8 cellular contexts compared by ENCODE assay signal in the genomic region with DNA sequence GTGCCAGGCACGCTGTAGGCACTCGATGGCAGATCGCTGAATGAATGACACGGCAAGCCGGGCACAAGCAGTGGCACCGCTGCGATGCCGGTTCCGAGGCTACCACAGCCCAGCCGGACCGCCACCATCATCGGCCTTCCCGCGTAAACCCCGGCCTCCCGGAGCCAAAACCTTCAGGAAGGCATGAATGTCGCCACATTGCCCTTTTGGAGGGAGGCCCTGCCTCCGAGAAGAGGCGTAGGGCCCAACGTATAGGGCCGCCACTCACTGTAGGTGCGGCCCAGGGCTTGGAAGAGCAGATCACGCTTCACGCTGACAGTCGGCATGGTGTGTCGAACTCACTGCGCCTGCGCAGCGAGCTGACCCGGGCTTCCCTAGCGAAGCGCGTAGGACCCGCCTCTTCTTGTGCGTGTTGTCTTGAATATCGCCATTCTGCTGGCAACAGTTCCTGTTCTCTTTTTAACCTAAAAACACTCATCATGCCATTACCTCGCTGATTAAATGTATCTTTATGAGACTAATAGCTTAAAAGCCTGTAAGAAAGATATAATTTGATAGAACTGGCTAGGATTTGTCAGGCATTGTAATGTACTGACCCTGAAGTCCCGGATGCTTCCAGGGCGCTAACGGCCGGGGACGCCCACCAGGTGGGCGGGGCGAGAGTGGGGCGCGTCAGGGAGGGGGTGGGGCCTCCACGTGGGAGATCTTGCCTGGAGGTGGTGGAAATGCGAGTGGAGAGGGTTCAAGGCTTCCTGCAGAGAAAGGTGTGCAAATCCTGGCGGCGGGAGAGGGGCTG. TPM values are rescaled to one million over a fixed set of nuclear protein-coding genes. Genes with fewer than 3 reads are reported as not detected.
A peak's percentile ranks its signal among the peaks of the same experiment; 100 is the strongest.
DNase-seq lines count a peak whose midpoint lies in the region; ATAC-seq and TF ChIP-seq lines count a peak whose summit lies in the region.

FARSB (minus strand) TSS at position 345 of the 796 bp plus-strand sequence; CDS start at position 326, 19 bp downstream.

- peak within 1 kb of the TSS; percentile 97 to 98 for H3K4me3 Mint-ChIP-seq in CD14-positive monocyte

- no peaks in the 10 kb centered on the region for H3K27me3 ChIP-seq in right lobe of liver

- H3K27me3 Mint-ChIP-seq in CD14-positive monocyte (ENCODE audit: low read depth in 3 of 3), result peaks cover 0 to 3% (median 0%) of the 10 kb centered on the region in 3 donors

- H3K4me1 Mint-ChIP-seq in CD14-positive monocyte, result peaks cover 39% of the 10 kb centered on the region

- DNase-seq in CD14-positive monocyte (ENCODE audit: low spot score) (peak; percentile 95), NCI-H82 (lab: John Stamatoyannopoulos, UW) (peak; percentile 98), dermis microvascular lymphatic vessel endothelial cell (ENCODE audit: low read depth in 2 of 2) (peak; percentile 95 to 96), right lobe of liver (peak; percentile 96 to 97 (median 96))
- DNase-seq in activated CD4-positive, alpha-beta T cell treated with anti-CD3 and anti-CD28 coated beads, Interleukin-2, amount 50 U/mL, for 48 hours, result peak; percentile 89 to 91
- peak; percentile 91 to 93 for DNase-seq in stimulated activated CD4-positive, alpha-beta T cell treated with anti-CD3 and anti-CD28 coated beads, Interleukin-4, amount 100 ng/mL, for 4 hours

- under 1% methylated on average over 20 of the region's 50 CpGs for WGBS in right lobe of liver (ENCODE audit: insufficient coverage, low coverage, low lambda C conversion rate, missing lambda C conversion rate)

- peak within 1 kb of the TSS; percentile 97 to 99 (median 98) for H3K27ac Mint-ChIP-seq in CD14-positive monocyte

- peaks cover 0 to 19% (median 6%) of the 10 kb centered on the region in 4 donors for H3K4me1 ChIP-seq in right lobe of liver

- no peaks in the 10 kb centered on the region for H3K36me3 Mint-ChIP-seq in CD14-positive monocyte

- H3K9me3 ChIP-seq in right lobe of liver, result no peaks in the 10 kb centered on the region

- peak; percentile 34 for TF ChIP-seq POLR2A in right lobe of liver (IDR thresholded peaks at IDR 0.05)

- ATAC-seq in GM19397 (IDR thresholded peaks at IDR 0.05; ENCODE audit: unreplicated experiment) (peak; percentile 92), HG03571 (IDR thresholded peaks at IDR 0.05; ENCODE audit: unreplicated experiment) (peak; percentile 92), right lobe of liver (peak; percentile 98 to 99 (median 99))

- H3K9me3 Mint-ChIP-seq in CD14-positive monocyte, result no peaks in the 10 kb centered on the region

- H3K27ac ChIP-seq in right lobe of liver, result peak within 1 kb of the TSS; percentile 90 to 100 (median 98)

- peak within 1 kb of the TSS; percentile 81 to 98 (median 87) for H3K4me3 ChIP-seq in right lobe of liver

- H3K36me3 ChIP-seq in right lobe of liver, result no peaks in the 10 kb centered on the region

- TF ChIP-seq CTCF in CD14-positive monocyte (IDR thresholded peaks at IDR 0.05), result no peak
- no peak for TF ChIP-seq CTCF in right lobe of liver (IDR thresholded peaks at IDR 0.05)

- intact Hi-C loops in CD14-positive monocyte (cut with micrococcal nuclease), result no loop called here
- intact Hi-C loops in right lobe of liver (cut with DNase I), result no loop called here

RNA-seq across cellular contexts. Expression of gene FARSB, which starts in this region (rescaled TPM):
- 10 to 100 TPM in 1 of 2 donors, 1 to 10 TPM in 1; 8.4 to 10.9 TPM for polyA plus RNA-seq in CD14-positive monocyte
- 8.2 and 9.6 TPM in 2 replicates for total RNA-seq in dermis microvascular lymphatic vessel endothelial cell
- 10 to 100 TPM in 2 of 6 experiments, 1 to 10 TPM in 4; 6.2 to 14.2 (median 9.0) TPM for total RNA-seq in right lobe of liver

Comparison
In these comparisons a context has a peak if more than half of its experiments do, and no peak if none do; other contexts are left out.
1. Peak in every context shown above with its lines: DNase-seq, ATAC-seq, H3K4me3 ChIP-seq and H3K27ac ChIP-seq.